ENCODE assay signal across 19 cellular contexts in genomic region chr15:29410342-29410741, GRCh38.
"Had no signal": no experiment of that assay in that cellular context is flagged by ENCODE, and none has a peak within 500 bp of the region (broad histone marks: within the 10 kb centered on the region; RNA-seq: fewer than 3 reads in every experiment).

No MANE protein-coding gene starts in this region.

- H3K4me1 ChIP-seq: sigmoid colon, uterus had no signal

- H3K36me3 ChIP-seq: sigmoid colon, uterus had no signal

- H3K9me3 ChIP-seq: mucosa of descending colon, sigmoid colon, testis, uterus had no signal

- H3K4me1 Mint-ChIP-seq: activated CD8-positive, alpha-beta memory T cell treated with anti-CD3 and anti-CD28 coated beads, Interleukin-2, amount 10 ng/mL, durations not matched to agents 7 days and 5 days; immature natural killer cell; nephron progenitor cell had no signal

- H3K27ac ChIP-seq: sigmoid colon, testis, uterus had no signal

- H3K27me3 ChIP-seq: sigmoid colon, testis had no signal

- H3K4me3 ChIP-seq: mucosa of descending colon, sigmoid colon, testis, uterus had no signal

- H3K36me3 Mint-ChIP-seq: activated CD8-positive, alpha-beta memory T cell treated with anti-CD3 and anti-CD28 coated beads, Interleukin-2, amount 10 ng/mL, durations not matched to agents 7 days and 5 days; activated naive CD4-positive, alpha-beta T cell treated with anti-CD3 and anti-CD28 coated beads, Interleukin-2, amount 50 U/mL, for 72 hours; brain; immature natural killer cell had no signal

- DNase-seq: activated CD4-positive, alpha-beta T cell treated with anti-CD3 and anti-CD28 coated beads, Interleukin-2, amount 50 U/mL, for 48 hours; activated CD4-positive, CD25-positive, alpha-beta regulatory T cell treated with anti-CD3 and anti-CD28 coated beads, Interleukin-2, amount 50 U/mL, for 72 hours; activated CD8-positive, alpha-beta memory T cell treated with anti-CD3 and anti-CD28 coated beads, Interleukin-2, amount 10 ng/mL, durations not matched to agents 7 days and 5 days; activated effector memory CD4-positive, alpha-beta T cell treated with anti-CD3 and anti-CD28 coated beads, Interleukin-2, amount 50 U/mL, for 16 hours; activated T-cell treated with anti-CD3 and anti-CD28 coated beads, Interleukin-2, amount 50 U/mL, for 4 hours; amniotic stem cell; hypothalamus; immature natural killer cell; left cardiac atrium; mucosa of descending colon; nephron progenitor cell; sigmoid colon; stimulated activated CD4-positive, alpha-beta T cell treated with anti-CD3 and anti-CD28 coated beads, Interleukin-12 subunit alpha, Interleukin-12 subunit beta, amount 100 ng/mL, for 4 hours; testis; uterus had no signal

- H3K27ac Mint-ChIP-seq: activated CD8-positive, alpha-beta memory T cell treated with anti-CD3 and anti-CD28 coated beads, Interleukin-2, amount 10 ng/mL, durations not matched to agents 7 days and 5 days; activated naive CD4-positive, alpha-beta T cell treated with anti-CD3 and anti-CD28 coated beads, Interleukin-2, amount 50 U/mL, for 72 hours; brain; immature natural killer cell; nephron progenitor cell; stimulated activated naive CD8-positive, alpha-beta T cell treated with anti-CD3 and anti-CD28 coated beads, Interleukin-15, Interleukin-2, amounts not matched to agents 100 ng/mL and 50 ng/mL, for 24 hours had no signal

- H3K9me3 Mint-ChIP-seq: activated naive CD4-positive, alpha-beta T cell treated with anti-CD3 and anti-CD28 coated beads, Interleukin-2, amount 50 U/mL, for 72 hours; activated T-cell treated with anti-CD3 and anti-CD28 coated beads, Interleukin-2, amount 50 U/mL, for 4 hours; nephron progenitor cell; stimulated activated naive CD8-positive, alpha-beta T cell treated with anti-CD3 and anti-CD28 coated beads, Interleukin-15, Interleukin-2, amounts not matched to agents 100 ng/mL and 50 ng/mL, for 24 hours had no signal

- ATAC-seq: activated CD8-positive, alpha-beta memory T cell treated with anti-CD3 and anti-CD28 coated beads, Interleukin-2, amount 10 ng/mL, durations not matched to agents 7 days and 5 days; activated naive CD4-positive, alpha-beta T cell treated with anti-CD3 and anti-CD28 coated beads, Interleukin-2, amount 50 U/mL, for 72 hours; activated T-cell treated with anti-CD3 and anti-CD28 coated beads, Interleukin-2, amount 50 U/mL, for 4 hours; esophagus mucosa; left cardiac atrium; mucosa of descending colon had no signal

- H3K4me3 Mint-ChIP-seq: activated CD8-positive, alpha-beta memory T cell treated with anti-CD3 and anti-CD28 coated beads, Interleukin-2, amount 10 ng/mL, durations not matched to agents 7 days and 5 days; activated T-cell treated with anti-CD3 and anti-CD28 coated beads, Interleukin-2, amount 50 U/mL, for 4 hours; brain; immature natural killer cell; nephron progenitor cell; stimulated activated naive CD8-positive, alpha-beta T cell treated with anti-CD3 and anti-CD28 coated beads, Interleukin-15, Interleukin-2, amounts not matched to agents 100 ng/mL and 50 ng/mL, for 24 hours had no signal

- H3K27me3 Mint-ChIP-seq: brain had no signal
